ENCODE assay signal across 16 cellular contexts in the genomic region with DNA sequence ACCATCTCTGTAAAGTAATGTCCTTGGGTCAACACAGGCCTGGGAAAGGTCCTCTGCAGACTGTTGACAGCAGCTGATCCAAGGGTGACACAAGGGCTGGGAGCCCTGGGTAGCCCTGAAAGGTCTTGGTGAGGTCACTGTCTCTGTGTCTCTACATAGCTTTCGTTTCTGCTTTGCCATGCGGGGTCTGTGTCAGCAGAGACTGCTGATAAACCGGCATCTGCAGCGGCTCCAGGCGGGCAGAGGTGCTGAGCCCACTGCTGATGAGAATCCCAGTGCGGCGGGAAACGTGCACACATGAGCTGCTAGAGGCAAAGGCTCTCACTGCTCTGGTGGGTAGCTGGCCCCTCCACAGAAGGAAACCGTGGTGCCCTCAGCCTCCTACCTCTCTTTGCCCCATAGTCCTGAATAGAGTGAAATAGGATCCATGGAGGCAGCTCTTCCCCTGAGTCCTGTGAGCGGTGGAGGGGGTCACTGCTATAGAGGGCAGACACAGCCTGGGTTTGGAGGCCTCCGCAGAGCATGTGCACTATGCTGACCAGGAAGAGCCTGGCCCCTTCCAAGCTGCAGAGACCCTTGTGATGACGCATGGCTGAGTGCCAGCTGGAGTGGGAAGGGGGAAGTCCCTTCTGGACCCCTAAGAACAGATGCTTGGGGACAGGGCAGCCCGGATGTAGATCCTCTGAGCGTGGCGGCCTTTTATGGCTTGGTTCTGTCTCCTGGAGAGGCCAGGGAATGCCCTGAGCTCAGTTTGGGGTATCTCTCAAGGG. TPM values are rescaled to one million over a fixed set of nuclear protein-coding genes. Genes with fewer than 3 reads are reported as not detected.
A peak's percentile ranks its signal among the peaks of the same experiment; 100 is the strongest.
DNase-seq lines count a peak whose midpoint lies in the region; ATAC-seq and TF ChIP-seq lines count a peak whose summit lies in the region.
"Had no signal": no experiment of that assay in that cellular context is flagged by ENCODE, and none has a peak within 500 bp of the region (broad histone marks: within the 10 kb centered on the region; RNA-seq: fewer than 3 reads in every experiment).

No MANE protein-coding gene starts in this region.

- H3K9ac ChIP-seq in smooth muscle cell (ENCODE audit: low read depth), result no peak overlapping the region

- no peak for TF ChIP-seq CTCF in RWPE1 (conservative IDR thresholded peaks at IDR 0.05; ENCODE audit: low read depth)
- no peak for TF ChIP-seq CTCF in smooth muscle cell (IDR thresholded peaks at IDR 0.05; ENCODE audit: borderline replicate concordance, insufficient read depth, poor library complexity, severe bottlenecking)

- no peaks in the 10 kb centered on the region for H3K27me3 ChIP-seq in smooth muscle cell (ENCODE audit: low read depth)
- H3K27me3 ChIP-seq: SJSA1, tibial nerve had no signal

- no peaks in the 10 kb centered on the region for H3K36me3 ChIP-seq in smooth muscle cell (ENCODE audit: low read depth)

- POLR2A ChIA-PET in RWPE1 (lab: Yijun Ruan, JAX; ENCODE audit: low non-redundant PET), result no interaction called here

- no peaks in the 10 kb centered on the region for H3K9me3 ChIP-seq in smooth muscle cell (replicated peaks; ENCODE audit: low read depth)
- H3K9me3 ChIP-seq: SJSA1, tibial nerve had no signal

- H3F3A ChIP-seq in smooth muscle cell (ENCODE audit: low read depth), result peaks cover 28% of the 10 kb centered on the region

- H3K4me1 ChIP-seq in smooth muscle cell (ENCODE audit: low read depth), result peaks cover 41% of the 10 kb centered on the region

- no peak overlapping the region for H3K4me3 ChIP-seq in smooth muscle cell
- H3K4me3 ChIP-seq: SJSA1, tibial nerve had no signal

- ATAC-seq in GM21526 (IDR thresholded peaks at IDR 0.05; ENCODE audit: low FRiP score, unreplicated experiment) (no peak), HG03432 (IDR thresholded peaks at IDR 0.05; ENCODE audit: unreplicated experiment) (no peak)

- 47% methylated on average over 15 of the region's 15 CpGs for WGBS in smooth muscle cell (ENCODE audit: low lambda C conversion rate)

- peak overlapping the region; percentile 27 for H3K4me2 ChIP-seq in smooth muscle cell

- H3K27ac ChIP-seq in RWPE1 (peak overlapping the region; percentile 45; the same call in 1 of the 2 replicates), smooth muscle cell (ENCODE audit: low read depth) (peak overlapping the region; percentile 52)
- H3K27ac ChIP-seq: 22Rv1, SJSA1 had no signal

- H3K79me2 ChIP-seq in smooth muscle cell (ENCODE audit: low read depth), result no peaks in the 10 kb centered on the region

- DNase-seq in NOMO-1 treated with DMSO at 0.1 percent for 48 hours (lab: John Stamatoyannopoulos, UW; ENCODE audit: unreplicated experiment) (peak; percentile 35), NOMO-1 treated with dmso at 0.1 percent for 144 hours (lab: John Stamatoyannopoulos, UW; ENCODE audit: unreplicated experiment) (no peak), RWPE1 (ENCODE audit: low spot score) (no peak), islet precursor cell (peak; percentile 59), smooth muscle cell (lab: John Stamatoyannopoulos, UW; ENCODE audit: unreplicated experiment) (no peak), foreskin melanocyte (no peak)
- DNase-seq: activated CD4-positive, alpha-beta T cell treated with anti-CD3 and anti-CD28 coated beads for 1 hour; activated gamma-delta T cell treated with Interleukin-2 at 50 U/mL for 16 hours; NCI-H187 treated with DMSO at 0.1 percent for 48 hours; NCI-H446 treated with DMSO at 0.1 percent for 48 hours; stimulated activated naive B cell treated with anti-CD40 and anti-IgM and Interleukin-4, amounts not matched to agents 10 μg/mL and 1 μg/mL and 100 μg/mL, for 72 hours had no signal

- no peak overlapping the region for H2AFZ ChIP-seq in smooth muscle cell (ENCODE audit: low read depth)

- CTCF ChIA-PET in RWPE1 (lab: Yijun Ruan, JAX), result interaction anchor here (0.7 to 1.2 kb wide), 2 partner anchors 16 to 30 kb away, joined by 3 to 6 read pairs; no protein-coding TSS in a partner anchor

- H4K20me1 ChIP-seq in smooth muscle cell (ENCODE audit: low read depth), result no peaks in the 10 kb centered on the region

RNA-seq across cellular contexts. Expression of a gene that starts 17.8 kb away (rescaled TPM):
- 36.5 and 60.3 TPM in 2 replicates for total RNA-seq in smooth muscle cell
- polyA plus RNA-seq in smooth muscle cell, result 58.5 and 60.9 TPM in 2 replicates

RNA-seq across cellular contexts. Expression of a gene that starts 33.8 kb away (rescaled TPM):
- 8.9 and 19.0 TPM in 2 replicates for total RNA-seq in smooth muscle cell
- polyA plus RNA-seq in smooth muscle cell, result 25.4 and 34.1 TPM in 2 replicates

RNA-seq across cellular contexts. Expression of a gene that starts 54.8 kb away (rescaled TPM):
- 3.5 and 3.7 TPM in 2 replicates for total RNA-seq in smooth muscle cell
- polyA plus RNA-seq in smooth muscle cell, result 2.9 and 5.1 TPM in 2 replicates

Comparison
In these comparisons a context has a peak if more than half of its experiments do, and no peak if none do; other contexts are left out.
1. DNase-seq: peak in NOMO-1 treated with DMSO at 0.1 percent for 48 hours (single experiment) and islet precursor cell (single experiment); none in NOMO-1 treated with dmso at 0.1 percent for 144 hours (single experiment), RWPE1 (single experiment), smooth muscle cell (single experiment) and foreskin melanocyte (single experiment).